In the genomic region with DNA sequence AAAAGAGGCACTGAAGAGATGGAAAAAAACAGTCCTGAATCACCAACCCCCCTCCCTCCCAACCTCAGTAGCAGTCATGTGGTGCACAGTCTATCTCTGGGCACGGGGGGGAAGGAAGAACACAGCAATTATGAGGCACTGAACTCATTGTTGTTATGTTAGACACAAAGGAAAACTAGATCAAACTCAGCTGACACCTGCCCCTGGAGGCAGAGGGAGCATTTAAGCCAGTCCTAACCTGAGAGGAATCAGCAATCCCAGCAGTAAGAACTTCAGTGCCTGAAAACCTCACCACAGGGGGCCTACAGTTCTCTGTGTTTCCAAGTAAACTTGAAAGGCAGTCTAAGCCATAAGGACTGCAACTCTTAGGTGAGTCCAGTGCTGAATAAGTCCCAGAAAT, we compare ENCODE assay signal across 1 cellular context.
TF ChIP-seq lines count a peak whose summit lies in the region.

No MANE protein-coding gene starts in this region.

TF ChIP-seq in WTC11, 78 proteins besides CTCF, POLR2A, EP300 and RAD21 (continued from another document):
- TF ChIP-seq FOXP4 (CRISPR knock-in tag; IDR thresholded peaks at IDR 0.05) (no peak), E2F5 (CRISPR knock-in tag; IDR thresholded peaks at IDR 0.05) (no peak)
